Comparison of ENCODE assay signal across 11 cellular contexts in genomic region chr2:202909394-202910192, GRCh38. TPM values are rescaled to one million over a fixed set of nuclear protein-coding genes. Genes with fewer than 3 reads are reported as not detected.
DNase-seq lines count a peak whose midpoint lies in the region; ATAC-seq and TF ChIP-seq lines count a peak whose summit lies in the region.
"Had no signal": no experiment of that assay in that cellular context is flagged by ENCODE, and none has a peak within 500 bp of the region (broad histone marks: within the 10 kb centered on the region; RNA-seq: fewer than 3 reads in every experiment).

No MANE protein-coding gene starts in this region.

- H3K9me3 Mint-ChIP-seq in stimulated activated naive CD8-positive, alpha-beta T cell treated with anti-CD3 and anti-CD28 coated beads, Interleukin-15, Interleukin-2, amounts not matched to agents 100 ng/mL and 50 ng/mL, for 24 hours: peaks cover 3% of the 10 kb centered on the region

- DNase-seq in stimulated activated naive CD8-positive, alpha-beta T cell treated with anti-CD3 and anti-CD28 coated beads, Interleukin-15, Interleukin-2, amounts not matched to agents 100 U/mL and 50 U/mL, for 24 hours: no peak
- DNase-seq in SIG-M5 (lab: John Stamatoyannopoulos, UW) (peak; percentile 56), fibroblast of villous mesenchyme (ENCODE audit: low read depth) (peak; percentile 14), NK-92 (lab: John Stamatoyannopoulos, UW; ENCODE audit: unreplicated experiment) (no peak), foreskin melanocyte (no peak), dermis blood vessel endothelial cell (no peak)
- DNase-seq: DMS53, gastrocnemius medialis, NCI-H1436 treated with DMSO at 0.1 percent for 48 hours had no signal

- H3K36me3 Mint-ChIP-seq in stimulated activated naive CD8-positive, alpha-beta T cell treated with anti-CD3 and anti-CD28 coated beads, Interleukin-15, Interleukin-2, amounts not matched to agents 100 ng/mL and 50 ng/mL, for 24 hours (ENCODE audit: low read depth): peaks cover 35% of the 10 kb centered on the region

- no peaks in the 10 kb centered on the region for H3K27me3 Mint-ChIP-seq in stimulated activated naive CD8-positive, alpha-beta T cell treated with anti-CD3 and anti-CD28 coated beads, Interleukin-15, Interleukin-2, amounts not matched to agents 100 ng/mL and 50 ng/mL, for 24 hours

- no peak overlapping the region for H3K27ac Mint-ChIP-seq in stimulated activated naive CD8-positive, alpha-beta T cell treated with anti-CD3 and anti-CD28 coated beads, Interleukin-15, Interleukin-2, amounts not matched to agents 100 ng/mL and 50 ng/mL, for 24 hours

- TF ChIP-seq CTCF in fibroblast of villous mesenchyme (IDR thresholded peaks at IDR 0.05; ENCODE audit: insufficient read depth, low read depth, low read length): no peak

- H3K4me3 Mint-ChIP-seq in stimulated activated naive CD8-positive, alpha-beta T cell treated with anti-CD3 and anti-CD28 coated beads, Interleukin-15, Interleukin-2, amounts not matched to agents 100 ng/mL and 50 ng/mL, for 24 hours: peak overlapping the region; percentile 95

- no peak overlapping the region for H3K4me3 ChIP-seq in fibroblast of villous mesenchyme (ENCODE audit: low read depth, low read length)

- ATAC-seq in stimulated activated naive CD8-positive, alpha-beta T cell treated with anti-CD3 and anti-CD28 coated beads, Interleukin-15, Interleukin-2, amounts not matched to agents 100 U/mL and 50 U/mL, for 24 hours: no peak
- ATAC-seq in HG03520 (IDR thresholded peaks at IDR 0.05; ENCODE audit: unreplicated experiment): no peak
- ATAC-seq: gastrocnemius medialis had no signal

- H3K4me1 Mint-ChIP-seq in stimulated activated naive CD8-positive, alpha-beta T cell treated with anti-CD3 and anti-CD28 coated beads, Interleukin-15, Interleukin-2, amounts not matched to agents 100 ng/mL and 50 ng/mL, for 24 hours (ENCODE audit: low read depth): peaks cover 39% of the 10 kb centered on the region

RNA-seq across cellular contexts. Expression of gene WDR12, which starts 1.9 kb away (rescaled TPM):
- total RNA-seq in fibroblast of villous mesenchyme: 22.5 and 38.0 TPM in 2 replicates
- 30.4 and 34.7 TPM in 2 replicates for total RNA-seq in dermis blood vessel endothelial cell

RNA-seq across cellular contexts. Expression of gene CARF, which starts 2.5 kb away (rescaled TPM):
- 5.6 and 5.8 TPM in 2 replicates for total RNA-seq in fibroblast of villous mesenchyme
- 3.4 and 5.6 TPM in 2 replicates for total RNA-seq in dermis blood vessel endothelial cell

RNA-seq across cellular contexts. Expression of gene ICA1L, which starts 38.0 kb away (rescaled TPM):
- total RNA-seq in fibroblast of villous mesenchyme (3.5 and 4.8 TPM in 2 replicates), dermis blood vessel endothelial cell (1.2 and 1.5 TPM in 2 replicates)

Comparison
In these comparisons a context has a peak if more than half of its experiments do, and no peak if none do; other contexts are left out.
1. DNase-seq: peak in SIG-M5 (single experiment) and fibroblast of villous mesenchyme (single experiment); none in stimulated activated naive CD8-positive, alpha-beta T cell treated with anti-CD3 and anti-CD28 coated beads, Interleukin-15, Interleukin-2, amounts not matched to agents 100 U/mL and 50 U/mL, for 24 hours (single experiment), NK-92 (single experiment), foreskin melanocyte (single experiment) and dermis blood vessel endothelial cell (single experiment).